In the genomic region with DNA sequence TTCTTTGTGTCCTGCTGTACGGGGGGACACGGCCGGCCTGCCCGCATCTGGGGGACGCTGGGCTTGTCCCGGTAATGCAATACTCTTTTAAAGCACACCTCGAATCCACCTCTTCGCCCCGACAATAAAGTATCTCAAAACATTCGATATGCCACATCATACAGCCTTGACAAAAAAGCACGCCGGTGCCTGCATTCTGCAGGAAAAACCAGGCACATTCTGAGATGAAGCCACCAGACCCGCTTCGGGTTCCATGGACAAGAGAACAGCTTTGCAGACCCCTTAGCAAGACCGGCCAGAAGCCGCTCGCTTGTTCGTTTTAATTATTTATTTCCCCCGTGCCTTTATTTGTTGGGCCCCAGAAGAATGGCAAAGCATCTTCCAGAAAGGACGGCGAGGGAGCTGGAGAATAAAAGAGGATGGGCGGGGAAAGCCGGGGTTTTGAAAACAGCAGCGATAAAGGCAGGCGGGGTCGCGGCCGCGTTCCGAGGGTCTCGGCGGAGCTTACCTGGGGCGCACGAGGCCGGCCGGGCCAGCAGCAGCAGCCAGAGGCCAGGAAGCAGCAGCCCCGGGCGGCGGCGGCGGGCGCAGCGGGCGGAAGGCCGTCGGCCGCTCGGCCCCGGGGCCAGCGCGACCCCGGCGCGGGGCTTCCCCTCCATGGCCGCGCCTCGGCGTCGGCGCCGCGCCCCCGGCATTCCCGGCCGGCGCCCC, we compare ENCODE assay signal across 8 cellular contexts. TPM values are rescaled to one million over a fixed set of nuclear protein-coding genes. Genes with fewer than 3 reads are reported as not detected.
DNase-seq lines count a peak whose midpoint lies in the region; FAIRE-seq and TF ChIP-seq lines count a peak whose summit lies in the region.

No MANE protein-coding gene starts in this region.

- intact Hi-C loops in vagina (cut with DNase I): no loop called here

- H3K4ac ChIP-seq in mesendoderm (ENCODE audit: low read depth, low read length): peak overlapping the region; percentile 73

- H3K27me3 ChIP-seq in brain microvascular endothelial cell (replicated peaks): no peaks in the 10 kb centered on the region
- H3K27me3 ChIP-seq in mesendoderm (ENCODE audit: insufficient read depth, low read length, poor library complexity): no peaks in the 10 kb centered on the region
- no peaks in the 10 kb centered on the region for H3K27me3 ChIP-seq in vagina

- DNase-seq in NCI-H345 (lab: John Stamatoyannopoulos, UW) (peak; percentile 56), NCI-H345 treated with DMSO at 0.1 percent for 48 hours (lab: John Stamatoyannopoulos, UW; ENCODE audit: unreplicated experiment) (no peak), NCI-H1105 treated with DMSO at 0.1 percent for 48 hours (lab: John Stamatoyannopoulos, UW) (peak; percentile 46), brain microvascular endothelial cell (no peak), mesendoderm (peak; percentile 38), vagina (ENCODE audit: extremely low spot score in 2 of 2) (no peak), urothelium cell line (ENCODE audit: low spot score) (no peak)

- WGBS in mesendoderm (ENCODE audit: extremely low coverage, insufficient coverage, low lambda C conversion rate): no CpG with 5 or more reads among the region's 66 CpGs

- H3K56ac ChIP-seq in mesendoderm (ENCODE audit: low read length): peak overlapping the region; percentile 90

- POLR2A ChIA-PET in HEK293 (lab: Yijun Ruan, JAX): no interaction called here

- TF ChIP-seq CTCF in HEK293 (tag by site-specific recombination; IDR thresholded peaks at IDR 0.05) (no peak), brain microvascular endothelial cell (IDR thresholded peaks at IDR 0.05; ENCODE audit: low read depth, low read length, missing control alignments) (no peak), vagina (IDR thresholded peaks at IDR 0.05) (no peak)

- H3K27ac ChIP-seq in HEK293 (ENCODE audit: extremely low read depth, low read depth, low read length): peak overlapping the region; percentile 71; the same call in 1 of the 2 replicates
- no peak overlapping the region for H3K27ac ChIP-seq in brain microvascular endothelial cell
- peak overlapping the region; percentile 46 for H3K27ac ChIP-seq in mesendoderm (ENCODE audit: low read depth, low read length)
- no peak overlapping the region for H3K27ac ChIP-seq in vagina

- H3K4me3 ChIP-seq in HEK293 (ENCODE audit: low read depth, low read length): peak overlapping the region; percentile 67
- peak overlapping the region; percentile 74 for H3K4me3 ChIP-seq in brain microvascular endothelial cell (ENCODE audit: low read depth, low read length)
- H3K4me3 ChIP-seq in mesendoderm (ENCODE audit: low read length): peak overlapping the region; percentile 75
- peak overlapping the region; percentile 45 to 81 for H3K4me3 ChIP-seq in vagina

- no peak overlapping the region for H4K5ac ChIP-seq in mesendoderm (ENCODE audit: low read length)

- CTCF ChIA-PET in HEK293 (lab: Yijun Ruan, JAX): interaction anchor here (0.6 to 1.6 kb wide), 4 partner anchors 65 to 871 kb away, joined by 4 to 7 read pairs (median 4); no protein-coding TSS in a partner anchor

- no peak for TF ChIP-seq POLR2A in vagina (IDR thresholded peaks at IDR 0.05)

- H3K9ac ChIP-seq in mesendoderm (ENCODE audit: low read length): peak overlapping the region; percentile 73

- no peak overlapping the region for H2AK5ac ChIP-seq in mesendoderm (ENCODE audit: low read length)

- no peak overlapping the region for H2BK5ac ChIP-seq in mesendoderm (ENCODE audit: low read length)

- peaks cover 6% of the 10 kb centered on the region for H3K79me1 ChIP-seq in mesendoderm (ENCODE audit: low read length)

- peak overlapping the region; percentile 89 for H3K4me2 ChIP-seq in mesendoderm (ENCODE audit: low read length)

- no peak overlapping the region for H2BK120ac ChIP-seq in mesendoderm (ENCODE audit: low read depth, low read length)

- no peaks in the 10 kb centered on the region for H3K36me3 ChIP-seq in HEK293 (ENCODE audit: control insufficient read depth in 2 of 2, insufficient read depth in 1 of 2, low read length in 2 of 2)
- no peaks in the 10 kb centered on the region for H3K36me3 ChIP-seq in brain microvascular endothelial cell (replicated peaks)
- H3K36me3 ChIP-seq in mesendoderm (ENCODE audit: control insufficient read depth, insufficient read depth, low read length): no peaks in the 10 kb centered on the region
- H3K36me3 ChIP-seq in vagina: no peaks in the 10 kb centered on the region

- no peak overlapping the region for H2BK15ac ChIP-seq in mesendoderm (replicated peaks; ENCODE audit: low read depth)

- H3K23ac ChIP-seq in mesendoderm (ENCODE audit: low read length): no peak overlapping the region

- H3K4me1 ChIP-seq in HEK293 (ENCODE audit: control insufficient read depth, insufficient read depth, low read length) (peaks cover 3% of the 10 kb centered on the region; the same call in 1 of the 2 replicates), mesendoderm (ENCODE audit: control insufficient read depth, low read depth, low read length) (peaks cover 9% of the 10 kb centered on the region), vagina (peaks cover 19% of the 10 kb centered on the region)

- no peak overlapping the region for H4K8ac ChIP-seq in mesendoderm (ENCODE audit: low read depth, low read length)

- H3K9me3 ChIP-seq in HEK293 (ENCODE audit: control insufficient read depth, insufficient read depth, low read depth, low read length) (no peaks in the 10 kb centered on the region), vagina (no peaks in the 10 kb centered on the region)

- no peak for FAIRE-seq in urothelium cell line (lab: Jason Lieb, UNC)

- in situ Hi-C loops in brain microvascular endothelial cell (cut with HindIII; ENCODE audit: low pct_ligation_motif_present, low sequenced_read_pairs): no loop called here

- H3K18ac ChIP-seq in mesendoderm (ENCODE audit: low read length): peak overlapping the region; percentile 77

- peaks cover 6% of the 10 kb centered on the region for H3K79me2 ChIP-seq in mesendoderm (ENCODE audit: control insufficient read depth, insufficient read depth, low read length)

TF ChIP-seq in HEK293, 187 proteins besides CTCF, POLR2A, EP300 and RAD21:
- TF ChIP-seq ZBTB20 (tag by site-specific recombination; IDR thresholded peaks at IDR 0.05) (peak; percentile 21; the same call in 1 of the 2 replicates), OVOL3 (tag by site-specific recombination; IDR thresholded peaks at IDR 0.05) (no peak), ZBTB8A (tag by site-specific recombination; IDR thresholded peaks at IDR 0.05) (peak; percentile 47; the same call in 1 of the 2 replicates), ZNF561 (tag by site-specific recombination; IDR thresholded peaks at IDR 0.05; ENCODE audit: borderline replicate concordance) (0 out of 2 replicates have a peak, but pooled peaks have one; percentile 42), ZNF335 (tag by site-specific recombination; conservative IDR thresholded peaks at IDR 0.05) (peak; percentile 68)
- TF ChIP-seq, protein P1, sequence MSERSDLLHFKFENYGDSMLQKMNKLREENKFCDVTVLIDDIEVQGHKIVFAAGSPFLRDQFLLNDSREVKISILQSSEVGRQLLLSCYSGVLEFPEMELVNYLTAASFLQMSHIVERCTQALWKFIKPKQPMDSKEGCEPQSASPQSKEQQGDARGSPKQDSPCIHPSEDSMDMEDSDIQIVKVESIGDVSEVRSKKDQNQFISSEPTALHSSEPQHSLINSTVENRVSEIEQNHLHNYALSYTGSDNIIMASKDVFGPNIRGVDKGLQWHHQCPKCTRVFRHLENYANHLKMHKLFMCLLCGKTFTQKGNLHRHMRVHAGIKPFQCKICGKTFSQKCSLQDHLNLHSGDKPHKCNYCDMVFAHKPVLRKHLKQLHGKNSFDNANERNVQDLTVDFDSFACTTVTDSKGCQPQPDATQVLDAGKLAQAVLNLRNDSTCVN (tag by site-specific recombination; optimal IDR thresholded peaks at IDR 0.05): peak; percentile 47
- TF ChIP-seq, protein P2, sequence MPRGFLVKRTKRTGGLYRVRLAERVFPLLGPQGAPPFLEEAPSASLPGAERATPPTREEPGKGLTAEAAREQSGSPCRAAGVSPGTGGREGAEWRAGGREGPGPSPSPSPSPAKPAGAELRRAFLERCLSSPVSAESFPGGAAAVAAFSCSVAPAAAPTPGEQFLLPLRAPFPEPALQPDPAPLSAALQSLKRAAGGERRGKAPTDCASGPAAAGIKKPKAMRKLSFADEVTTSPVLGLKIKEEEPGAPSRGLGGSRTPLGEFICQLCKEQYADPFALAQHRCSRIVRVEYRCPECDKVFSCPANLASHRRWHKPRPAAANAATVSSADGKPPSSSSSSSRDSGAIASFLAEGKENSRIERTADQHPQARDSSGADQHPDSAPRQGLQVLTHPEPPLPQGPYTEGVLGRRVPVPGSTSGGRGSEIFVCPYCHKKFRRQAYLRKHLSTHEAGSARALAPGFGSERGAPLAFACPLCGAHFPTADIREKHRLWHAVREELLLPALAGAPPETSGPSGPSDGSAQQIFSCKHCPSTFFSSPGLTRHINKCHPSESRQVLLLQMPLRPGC (tag by site-specific recombination; IDR thresholded peaks at IDR 0.05): no peak
- TF ChIP-seq, protein P3, sequence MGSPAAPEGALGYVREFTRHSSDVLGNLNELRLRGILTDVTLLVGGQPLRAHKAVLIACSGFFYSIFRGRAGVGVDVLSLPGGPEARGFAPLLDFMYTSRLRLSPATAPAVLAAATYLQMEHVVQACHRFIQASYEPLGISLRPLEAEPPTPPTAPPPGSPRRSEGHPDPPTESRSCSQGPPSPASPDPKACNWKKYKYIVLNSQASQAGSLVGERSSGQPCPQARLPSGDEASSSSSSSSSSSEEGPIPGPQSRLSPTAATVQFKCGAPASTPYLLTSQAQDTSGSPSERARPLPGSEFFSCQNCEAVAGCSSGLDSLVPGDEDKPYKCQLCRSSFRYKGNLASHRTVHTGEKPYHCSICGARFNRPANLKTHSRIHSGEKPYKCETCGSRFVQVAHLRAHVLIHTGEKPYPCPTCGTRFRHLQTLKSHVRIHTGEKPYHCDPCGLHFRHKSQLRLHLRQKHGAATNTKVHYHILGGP (tag by site-specific recombination; IDR thresholded peaks at IDR 0.05): peak; percentile 49; the same call in 1 of the 2 replicates

RNA-seq across cellular contexts. Expression of a gene that starts 0.5 kb away (rescaled TPM):
- 6.7 TPM for polyA plus RNA-seq in mesendoderm (2013, experiment 1 of 2)
- polyA plus RNA-seq in mesendoderm (2013, experiment 2 of 2): 6.5 TPM
- total RNA-seq in vagina: 2.9 TPM

RNA-seq across cellular contexts. Expression of a gene that starts 55.1 kb away (rescaled TPM):
- polyA plus RNA-seq in mesendoderm (2013, experiment 1 of 2): 3.8 TPM
- polyA plus RNA-seq in mesendoderm (2013, experiment 2 of 2): 3.6 TPM
- total RNA-seq in vagina: 55.7 TPM

Comparison
In these comparisons a context has a peak if more than half of its experiments do, and no peak if none do; other contexts are left out.
1. DNase-seq: peak in NCI-H345 (single experiment), NCI-H1105 treated with DMSO at 0.1 percent for 48 hours (single experiment) and mesendoderm (single experiment); none in NCI-H345 treated with DMSO at 0.1 percent for 48 hours (single experiment), brain microvascular endothelial cell (single experiment), vagina (0 of 2) and urothelium cell line (single experiment).
2. H3K27ac ChIP-seq: peak in HEK293 (single experiment) and mesendoderm (single experiment); none in brain microvascular endothelial cell (single experiment) and vagina (single experiment).
3. Peak in every context shown above with its lines, with median percentiles within 50 percentile points of each other: H3K4me3 ChIP-seq.